In genomic region chr9:136667217-136667939, GRCh38 we compare ENCODE assay signal across 18 cellular contexts. TPM values are rescaled to one million over a fixed set of nuclear protein-coding genes. Genes with fewer than 3 reads are reported as not detected.
A peak's percentile ranks its signal among the peaks of the same experiment; 100 is the strongest.
DNase-seq lines count a peak whose midpoint lies in the region; ATAC-seq and TF ChIP-seq lines count a peak whose summit lies in the region.
"Had no signal": no experiment of that assay in that cellular context is flagged by ENCODE, and none has a peak within 500 bp of the region (broad histone marks: within the 10 kb centered on the region; RNA-seq: fewer than 3 reads in every experiment).

No MANE protein-coding gene starts in this region.

- no peaks in the 10 kb centered on the region for H3K79me2 ChIP-seq in parathyroid adenoma

- H3K36me3 ChIP-seq in BLaER1 (0 out of 2 replicates have a peak, but pooled peaks cover 22% of the 10 kb centered on the region), parathyroid adenoma (ENCODE audit: control insufficient read depth, insufficient read depth, low read length) (no peaks in the 10 kb centered on the region)
- H3K36me3 ChIP-seq: adrenal gland, Peyer's patch had no signal

- H3K27ac ChIP-seq in BLaER1 (peak overlapping the region; percentile 60; the same call in 1 of the 2 replicates), parathyroid adenoma (no peak overlapping the region)

- 0 out of 2 replicates have a peak overlapping the region, but pooled peaks have one; percentile 25 for H3K4me3 ChIP-seq in BLaER1
- peak overlapping the region; percentile 37 for H3K4me3 ChIP-seq in parathyroid adenoma (ENCODE audit: low read depth, low read length)

- peaks cover 95% of the 10 kb centered on the region for H3K4me1 ChIP-seq in BLaER1
- H3K4me1 ChIP-seq in parathyroid adenoma = peaks cover 2% of the 10 kb centered on the region
- H3K4me1 ChIP-seq: adrenal gland had no signal

- TF ChIP-seq CTCF in endothelial cell (IDR thresholded peaks at IDR 0.05; ENCODE audit: unreplicated experiment) (no peak), parathyroid adenoma (IDR thresholded peaks at IDR 0.05) (no peak)

- CTCF ChIA-PET in activated CD8-positive, alpha-beta memory T cell treated with anti-CD3 and anti-CD28 coated beads, Interleukin-2, amount 10 ng/mL, durations not matched to agents 7 days and 5 days (lab: Charles Lee) = no interaction called here

- peak overlapping the region; percentile 29; the same call in 1 of the 2 replicates for H3K9ac ChIP-seq in BLaER1
- H3K9ac ChIP-seq in parathyroid adenoma = no peak overlapping the region

- H3K27me3 ChIP-seq in BLaER1 (peaks cover 36% of the 10 kb centered on the region; the same call in 1 of the 2 replicates), parathyroid adenoma (ENCODE audit: control insufficient read depth, insufficient read depth, low read length) (no peaks in the 10 kb centered on the region)

- H3K4me3 Mint-ChIP-seq in endothelial cell (ENCODE audit: unreplicated experiment) = peak overlapping the region; percentile 83
- H3K4me3 Mint-ChIP-seq in activated CD8-positive, alpha-beta memory T cell treated with anti-CD3 and anti-CD28 coated beads, Interleukin-2, amount 10 ng/mL, durations not matched to agents 7 days and 5 days = no peak overlapping the region

- DNase-seq in NCI-H345 (lab: John Stamatoyannopoulos, UW) (peak; percentile 55), endothelial cell (ENCODE audit: low spot score) (no peak)
- DNase-seq in activated CD8-positive, alpha-beta memory T cell treated with anti-CD3 and anti-CD28 coated beads, Interleukin-2, amount 10 ng/mL, durations not matched to agents 7 days and 5 days = no peak
- DNase-seq: activated CD4-positive, alpha-beta T cell treated with anti-CD3 and anti-CD28 coated beads for 4 hours; activated T-cell treated with anti-CD3 and anti-CD28 coated beads, Interleukin-2, amount 50 U/mL, for 24 hours; adrenal gland; EL; foreskin fibroblast; immature natural killer cell; Peyer's patch; posterior cingulate gyrus had no signal

- H3K36me3 Mint-ChIP-seq in endothelial cell (ENCODE audit: low read depth, unreplicated experiment) = peaks cover 34% of the 10 kb centered on the region
- no peaks in the 10 kb centered on the region for H3K36me3 Mint-ChIP-seq in activated CD8-positive, alpha-beta memory T cell treated with anti-CD3 and anti-CD28 coated beads, Interleukin-2, amount 10 ng/mL, durations not matched to agents 7 days and 5 days
- H3K36me3 Mint-ChIP-seq: immature natural killer cell, type B pancreatic cell had no signal

- H3K9me3 ChIP-seq in BLaER1 (no peaks in the 10 kb centered on the region), parathyroid adenoma (ENCODE audit: control insufficient read depth, low read length) (no peaks in the 10 kb centered on the region)
- H3K9me3 ChIP-seq: adrenal gland, Peyer's patch had no signal

- peak overlapping the region; percentile 99 for H3K4me2 ChIP-seq in BLaER1
- H3K4me2 ChIP-seq in parathyroid adenoma (ENCODE audit: low read length) = peak overlapping the region; percentile 17

- no peak overlapping the region for H2AFZ ChIP-seq in parathyroid adenoma

- ATAC-seq in activated CD8-positive, alpha-beta memory T cell treated with anti-CD3 and anti-CD28 coated beads, Interleukin-2, amount 10 ng/mL, durations not matched to agents 7 days and 5 days = no peak
- ATAC-seq in HG02571 (IDR thresholded peaks at IDR 0.05; ENCODE audit: unreplicated experiment) = no peak
- no peak for ATAC-seq in HG03139 (IDR thresholded peaks at IDR 0.05; ENCODE audit: unreplicated experiment)
- no peak for ATAC-seq in GM21723 (IDR thresholded peaks at IDR 0.05; ENCODE audit: unreplicated experiment)

- no peak overlapping the region for H3K27ac Mint-ChIP-seq in endothelial cell (ENCODE audit: unreplicated experiment)
- H3K27ac Mint-ChIP-seq in activated CD8-positive, alpha-beta memory T cell treated with anti-CD3 and anti-CD28 coated beads, Interleukin-2, amount 10 ng/mL, durations not matched to agents 7 days and 5 days = no peak overlapping the region
- H3K27ac Mint-ChIP-seq: activated T-cell treated with anti-CD3 and anti-CD28 coated beads, Interleukin-2, amount 50 U/mL, for 24 hours; immature natural killer cell; type B pancreatic cell had no signal

- peaks cover 8% of the 10 kb centered on the region for H3K4me1 Mint-ChIP-seq in endothelial cell (ENCODE audit: unreplicated experiment)
- H3K4me1 Mint-ChIP-seq in activated CD8-positive, alpha-beta memory T cell treated with anti-CD3 and anti-CD28 coated beads, Interleukin-2, amount 10 ng/mL, durations not matched to agents 7 days and 5 days = peaks cover 2% of the 10 kb centered on the region

- H3K27me3 Mint-ChIP-seq in endothelial cell (ENCODE audit: unreplicated experiment) = peaks cover 69% of the 10 kb centered on the region
- H3K27me3 Mint-ChIP-seq in activated CD8-positive, alpha-beta memory T cell treated with anti-CD3 and anti-CD28 coated beads, Interleukin-2, amount 10 ng/mL, durations not matched to agents 7 days and 5 days = peaks cover 13% of the 10 kb centered on the region
- H3K27me3 Mint-ChIP-seq: type B pancreatic cell had no signal

- peaks cover 65% of the 10 kb centered on the region for H4K20me1 ChIP-seq in BLaER1

- no peaks in the 10 kb centered on the region for H3K9me3 Mint-ChIP-seq in endothelial cell (ENCODE audit: unreplicated experiment)
- H3K9me3 Mint-ChIP-seq in activated CD8-positive, alpha-beta memory T cell treated with anti-CD3 and anti-CD28 coated beads, Interleukin-2, amount 10 ng/mL, durations not matched to agents 7 days and 5 days (ENCODE audit: low read depth) = no peaks in the 10 kb centered on the region
- H3K9me3 Mint-ChIP-seq: activated T-cell treated with anti-CD3 and anti-CD28 coated beads, Interleukin-2, amount 50 U/mL, for 24 hours; dendritic cell treated with granulocyte-macrophage colony-stimulating factor and Interleukin-4, amounts not matched to agents 40 ng/mL and 50 ng/mL, for 4 days; immature natural killer cell; type B pancreatic cell had no signal

RNA-seq across cellular contexts. Expression of gene EGFL7, which starts 4.7 kb away (rescaled TPM):
- total RNA-seq in endothelial cell (ENCODE audit: unreplicated experiment) = 945 TPM
- 1 to 10 TPM in 1 of 2 experiments, under 1 TPM in 1; 0.29 to 1.1 TPM for total RNA-seq in activated CD8-positive, alpha-beta memory T cell treated with anti-CD3 and anti-CD28 coated beads, Interleukin-2, amount 10 ng/mL, durations not matched to agents 7 days and 5 days

RNA-seq across cellular contexts. Expression of gene AGPAT2, which starts 19.9 kb away (rescaled TPM):
- 38.9 TPM for total RNA-seq in endothelial cell (ENCODE audit: unreplicated experiment)
- total RNA-seq in activated CD8-positive, alpha-beta memory T cell treated with anti-CD3 and anti-CD28 coated beads, Interleukin-2, amount 10 ng/mL, durations not matched to agents 7 days and 5 days = 10 to 100 TPM; 16.9 to 20.5 TPM

RNA-seq across cellular contexts. Expression of gene DIPK1B, which starts 45.0 kb away (rescaled TPM):
- total RNA-seq in endothelial cell (ENCODE audit: unreplicated experiment) = 293 TPM
- total RNA-seq in activated CD8-positive, alpha-beta memory T cell treated with anti-CD3 and anti-CD28 coated beads, Interleukin-2, amount 10 ng/mL, durations not matched to agents 7 days and 5 days = not detected

Comparison
In these comparisons a context has a peak if more than half of its experiments do, and no peak if none do; other contexts are left out.
1. RNA of gene EGFL7, which starts 4.7 kb away (total RNA-seq): 945 TPM in endothelial cell (single experiment); 0.29 to 1.1 TPM in activated CD8-positive, alpha-beta memory T cell treated with anti-CD3 and anti-CD28 coated beads, Interleukin-2, amount 10 ng/mL, durations not matched to agents 7 days and 5 days; every median in the first group is over 100 times any median in the second.
2. RNA of gene DIPK1B, which starts 45.0 kb away (total RNA-seq): 293 TPM in endothelial cell (single experiment); not detected in activated CD8-positive, alpha-beta memory T cell treated with anti-CD3 and anti-CD28 coated beads, Interleukin-2, amount 10 ng/mL, durations not matched to agents 7 days and 5 days; every median in the first group is over 100 times any median in the second.